15 cellular contexts compared by ENCODE assay signal in genomic region chr15:77029166-77030041, GRCh38. TPM values are rescaled to one million over a fixed set of nuclear protein-coding genes. Genes with fewer than 3 reads are reported as not detected.
DNase-seq lines count a peak whose midpoint lies in the region; ATAC-seq, FAIRE-seq and TF ChIP-seq lines count a peak whose summit lies in the region.
"Had no signal": no experiment of that assay in that cellular context is flagged by ENCODE, and none has a peak within 500 bp of the region (broad histone marks: within the 10 kb centered on the region; RNA-seq: fewer than 3 reads in every experiment).

No MANE protein-coding gene starts in this region.

- peaks cover 57% of the 10 kb centered on the region for H3K36me3 Mint-ChIP-seq in activated CD4-positive, alpha-beta T cell treated with anti-CD3 and anti-CD28 coated beads, Interleukin-2, amount 10 ng/mL, durations not matched to agents 7 days and 5 days (ENCODE audit: low read depth)
- H3K36me3 Mint-ChIP-seq in activated CD8-positive, alpha-beta T cell treated with anti-CD3 and anti-CD28 coated beads for 36 hours (ENCODE audit: low read depth) = peaks cover 33% of the 10 kb centered on the region

- no peak overlapping the region for H3K27ac ChIP-seq in kidney (ENCODE audit: low read depth in 2 of 2, low read length in 2 of 2)
- H3K27ac ChIP-seq: esophagus squamous epithelium had no signal

- no peak for ATAC-seq in activated CD8-positive, alpha-beta T cell treated with anti-CD3 and anti-CD28 coated beads for 36 hours
- ATAC-seq in HG02981 (IDR thresholded peaks at IDR 0.05; ENCODE audit: unreplicated experiment) (no peak), GM21529 (IDR thresholded peaks at IDR 0.05; ENCODE audit: unreplicated experiment) (no peak)

- no peaks in the 10 kb centered on the region for H3K9me3 Mint-ChIP-seq in activated CD4-positive, alpha-beta T cell treated with anti-CD3 and anti-CD28 coated beads, Interleukin-2, amount 10 ng/mL, durations not matched to agents 7 days and 5 days
- H3K9me3 Mint-ChIP-seq in activated CD8-positive, alpha-beta T cell treated with anti-CD3 and anti-CD28 coated beads for 36 hours = no peaks in the 10 kb centered on the region
- H3K9me3 Mint-ChIP-seq: nephron had no signal

- H3K4me3 ChIP-seq in kidney (ENCODE audit: low read length in 2 of 2) = no peak overlapping the region

- intact Hi-C loops in activated CD8-positive, alpha-beta T cell treated with anti-CD3 and anti-CD28 coated beads for 36 hours (cut with micrococcal nuclease) = no loop called here
- intact Hi-C loops in kidney (cut with DNase I) = no loop called here

- DNase-seq in activated CD4-positive, alpha-beta T cell treated with anti-CD3 and anti-CD28 coated beads, Interleukin-2, amount 10 ng/mL, durations not matched to agents 7 days and 5 days = no peak
- no peak for DNase-seq in activated CD4-positive, alpha-beta T cell treated with anti-CD3 and anti-CD28 coated beads, Interleukin-2, amount 50 U/mL, for 4 hours
- DNase-seq in activated CD8-positive, alpha-beta T cell treated with anti-CD3 and anti-CD28 coated beads for 36 hours = peak; percentile 0
- DNase-seq in kidney (peak; percentile 49), SHP77 (lab: John Stamatoyannopoulos, UW) (no peak)
- DNase-seq in stimulated activated CD8-positive, alpha-beta memory T cell treated with anti-CD3 and anti-CD28 coated beads, Interleukin-4, amount 100 ng/mL, for 48 hours = peak; percentile 22
- DNase-seq: esophagus squamous epithelium, NCI-H1436 treated with DMSO at 0.1 percent for 48 hours, NCI-H774, substantia nigra, SW 1271 had no signal

- CTCF ChIA-PET in activated CD4-positive, alpha-beta T cell treated with anti-CD3 and anti-CD28 coated beads, Interleukin-2, amount 10 ng/mL, durations not matched to agents 7 days and 5 days (lab: Charles Lee) = interaction anchor here (0.8 to 1.2 kb wide), 3 partner anchors 14 to 56 kb away, joined by 3 read pairs; no protein-coding TSS in a partner anchor
- CTCF ChIA-PET in activated CD8-positive, alpha-beta T cell treated with anti-CD3 and anti-CD28 coated beads for 36 hours (lab: Charles Lee) = interaction anchor here (2.2 to 5.1 kb wide), 2 partner anchors 34 to 56 kb away, joined by 6 to 51 read pairs; partner anchors contain the start of gene PSTPIP1

- H3K4me1 ChIP-seq in kidney (ENCODE audit: control insufficient read depth in 1 of 2, insufficient read depth in 1 of 2, low read depth in 1 of 2, low read length in 2 of 2) = peaks cover 0 to 5% of the 10 kb centered on the region in 2 donors

- TF ChIP-seq CTCF in activated CD8-positive, alpha-beta T cell treated with anti-CD3 and anti-CD28 coated beads for 36 hours (IDR thresholded peaks at IDR 0.05) = no peak
- no peak for TF ChIP-seq CTCF in kidney (IDR thresholded peaks at IDR 0.05; ENCODE audit: borderline replicate concordance, extremely low read depth, insufficient read depth)

- no peak overlapping the region for H3K4me3 Mint-ChIP-seq in activated CD4-positive, alpha-beta T cell treated with anti-CD3 and anti-CD28 coated beads, Interleukin-2, amount 10 ng/mL, durations not matched to agents 7 days and 5 days
- H3K4me3 Mint-ChIP-seq in activated CD8-positive, alpha-beta T cell treated with anti-CD3 and anti-CD28 coated beads for 36 hours = no peak overlapping the region
- H3K4me3 Mint-ChIP-seq: nephron had no signal

- POLR2A ChIA-PET in activated CD4-positive, alpha-beta T cell treated with anti-CD3 and anti-CD28 coated beads, Interleukin-2, amount 10 ng/mL, durations not matched to agents 7 days and 5 days (lab: Charles Lee) = no interaction called here
- POLR2A ChIA-PET in activated CD8-positive, alpha-beta T cell treated with anti-CD3 and anti-CD28 coated beads for 36 hours (lab: Charles Lee) = interaction anchor here (0.7 to 1.1 kb wide), 2 partner anchors 8 to 11 kb away, joined by 3 to 4 read pairs; no protein-coding TSS in a partner anchor

- no peaks in the 10 kb centered on the region for H3K27me3 Mint-ChIP-seq in activated CD4-positive, alpha-beta T cell treated with anti-CD3 and anti-CD28 coated beads, Interleukin-2, amount 10 ng/mL, durations not matched to agents 7 days and 5 days
- H3K27me3 Mint-ChIP-seq in activated CD8-positive, alpha-beta T cell treated with anti-CD3 and anti-CD28 coated beads for 36 hours = no peaks in the 10 kb centered on the region

- peak overlapping the region; percentile 36 for H3K27ac Mint-ChIP-seq in activated CD4-positive, alpha-beta T cell treated with anti-CD3 and anti-CD28 coated beads, Interleukin-2, amount 10 ng/mL, durations not matched to agents 7 days and 5 days
- peak overlapping the region; percentile 64 for H3K27ac Mint-ChIP-seq in activated CD8-positive, alpha-beta T cell treated with anti-CD3 and anti-CD28 coated beads for 36 hours
- H3K27ac Mint-ChIP-seq: nephron had no signal

- H3K9ac ChIP-seq in kidney (ENCODE audit: low read length in 2 of 2) = no peak overlapping the region

- peaks cover 12% of the 10 kb centered on the region for H3K4me1 Mint-ChIP-seq in activated CD4-positive, alpha-beta T cell treated with anti-CD3 and anti-CD28 coated beads, Interleukin-2, amount 10 ng/mL, durations not matched to agents 7 days and 5 days
- H3K4me1 Mint-ChIP-seq in activated CD8-positive, alpha-beta T cell treated with anti-CD3 and anti-CD28 coated beads for 36 hours (ENCODE audit: low read depth) = peaks cover 21% of the 10 kb centered on the region
- H3K4me1 Mint-ChIP-seq: nephron had no signal

- no peaks in the 10 kb centered on the region for H3K9me3 ChIP-seq in kidney (ENCODE audit: control insufficient read depth in 1 of 2, low read length in 2 of 2)
- H3K9me3 ChIP-seq: esophagus squamous epithelium had no signal

- no peak for FAIRE-seq in kidney (lab: Jason Lieb, UNC)

- H3K36me3 ChIP-seq in kidney (ENCODE audit: control insufficient read depth in 1 of 2, insufficient read depth in 2 of 2, low read length in 2 of 2) = no peaks in the 10 kb centered on the region
- H3K36me3 ChIP-seq: esophagus squamous epithelium had no signal

RNA-seq across cellular contexts. Expression of gene PSTPIP1, which starts 34.5 kb away (rescaled TPM):
- total RNA-seq in activated CD4-positive, alpha-beta T cell treated with anti-CD3 and anti-CD28 coated beads, Interleukin-2, amount 10 ng/mL, durations not matched to agents 7 days and 5 days = 100 to 1,000 TPM; 135 to 176 TPM
- total RNA-seq in activated CD8-positive, alpha-beta T cell treated with anti-CD3 and anti-CD28 coated beads for 36 hours = 100 to 1,000 TPM; 113 to 121 TPM
- total RNA-seq in kidney = 22.1 TPM
- 2.2 TPM for polyA plus RNA-seq in kidney (ENCODE audit: insufficient read depth, low read depth, low replicate concordance)
- total RNA-seq: HT1080 had no signal

RNA-seq across cellular contexts. Expression of gene TSPAN3, which starts 41.5 kb away (rescaled TPM):
- total RNA-seq in activated CD4-positive, alpha-beta T cell treated with anti-CD3 and anti-CD28 coated beads, Interleukin-2, amount 10 ng/mL, durations not matched to agents 7 days and 5 days = 10 to 100 TPM; 14.5 to 16.7 TPM
- total RNA-seq in activated CD8-positive, alpha-beta T cell treated with anti-CD3 and anti-CD28 coated beads for 36 hours = 10 to 100 TPM; 25.6 to 27.0 TPM
- total RNA-seq in kidney = 245 TPM
- 273 TPM for polyA plus RNA-seq in kidney (ENCODE audit: insufficient read depth, low read depth, low replicate concordance)

Comparison
In these comparisons a context has a peak if more than half of its experiments do, and no peak if none do; other contexts are left out.
1. DNase-seq: peak in activated CD8-positive, alpha-beta T cell treated with anti-CD3 and anti-CD28 coated beads for 36 hours (single experiment), kidney (single experiment) and stimulated activated CD8-positive, alpha-beta memory T cell treated with anti-CD3 and anti-CD28 coated beads, Interleukin-4, amount 100 ng/mL, for 48 hours (single experiment); none in activated CD4-positive, alpha-beta T cell treated with anti-CD3 and anti-CD28 coated beads, Interleukin-2, amount 10 ng/mL, durations not matched to agents 7 days and 5 days (single experiment), activated CD4-positive, alpha-beta T cell treated with anti-CD3 and anti-CD28 coated beads, Interleukin-2, amount 50 U/mL, for 4 hours (0 of 2) and SHP77 (0 of 2).